ENCODE assay signal across 12 cellular contexts in genomic region chrX:154093965-154094364, GRCh38. TPM values are rescaled to one million over a fixed set of nuclear protein-coding genes. Genes with fewer than 3 reads are reported as not detected.
DNase-seq lines count a peak whose midpoint lies in the region; ATAC-seq, FAIRE-seq and TF ChIP-seq lines count a peak whose summit lies in the region.
"Had no signal": no experiment of that assay in that cellular context is flagged by ENCODE, and none has a peak within 500 bp of the region (broad histone marks: within the 10 kb centered on the region; RNA-seq: fewer than 3 reads in every experiment).

No MANE protein-coding gene starts in this region.

- H3K36me3 Mint-ChIP-seq in CD4-positive, alpha-beta memory T cell, result peaks cover 4 to 48% of the 10 kb centered on the region in 2 donors
- H3K36me3 Mint-ChIP-seq in chondrocyte (ENCODE audit: low read depth), result peaks cover 3% of the 10 kb centered on the region
- peaks cover 10% of the 10 kb centered on the region for H3K36me3 Mint-ChIP-seq in natural killer cell treated with Interleukin-12 subunit alpha and Interleukin-12 subunit beta and Interleukin-15 and Interleukin-18, amount 100 ng/mL, for 72 hours

- peak overlapping the region in 1 of 2 donors; percentile 47 for H3K4me3 ChIP-seq in CD4-positive, alpha-beta memory T cell (ENCODE audit: low read length in 2 of 2)
- H3K4me3 ChIP-seq in HUES64 (ENCODE audit: low read length), result peak overlapping the region; percentile 22

- no peaks in the 10 kb centered on the region for H3K27me3 ChIP-seq in CD4-positive, alpha-beta memory T cell (ENCODE audit: insufficient read depth, low read length)
- no peaks in the 10 kb centered on the region; the same call in 1 of the 2 replicates for H3K27me3 ChIP-seq in HUES64 (ENCODE audit: insufficient read depth, low read length)

- H3K27ac ChIP-seq in CD4-positive, alpha-beta memory T cell (ENCODE audit: low read depth, low read length), result peak overlapping the region; percentile 96
- H3K27ac ChIP-seq in HUES64 (ENCODE audit: low read depth, low read length), result peak overlapping the region; percentile 42; the same call in 1 of the 2 replicates

- TF ChIP-seq POLR2A in GM12892 (IDR thresholded peaks at IDR 0.05; ENCODE audit: low read depth, low read length), result no peak

- POLR2A ChIA-PET in CD4-positive, alpha-beta memory T cell (lab: Charles Lee; ENCODE audit: partially characterized antibody), result interaction anchor here (1.2 to 2.2 kb wide), 4 partner anchors 10 to 42 kb away, joined by 3 to 10 read pairs (median 5); no protein-coding TSS in a partner anchor

- ATAC-seq in natural killer cell treated with Interleukin-12 subunit alpha and Interleukin-12 subunit beta and Interleukin-15 and Interleukin-18, amount 100 ng/mL, for 72 hours, result no peak
- no peak for ATAC-seq in HG03432 (IDR thresholded peaks at IDR 0.05; ENCODE audit: unreplicated experiment)

- H3K27me3 Mint-ChIP-seq in CD4-positive, alpha-beta memory T cell, result no peaks in the 10 kb centered on the region
- no peaks in the 10 kb centered on the region for H3K27me3 Mint-ChIP-seq in chondrocyte (ENCODE audit: low read depth)
- H3K27me3 Mint-ChIP-seq in natural killer cell treated with Interleukin-12 subunit alpha and Interleukin-12 subunit beta and Interleukin-15 and Interleukin-18, amount 100 ng/mL, for 72 hours, result peaks cover 0 to 21% of the 10 kb centered on the region in 2 donors

- peaks cover 69% of the 10 kb centered on the region for H3K4me1 ChIP-seq in CD4-positive, alpha-beta memory T cell (ENCODE audit: insufficient read depth, low read length)
- peaks cover 47% of the 10 kb centered on the region for H3K4me1 ChIP-seq in HUES64 (ENCODE audit: insufficient read depth, low read length)

- DNase-seq in CD4-positive, alpha-beta memory T cell, result no peak
- DNase-seq in chondrocyte (ENCODE audit: low spot score) (no peak), KG1 (lab: John Stamatoyannopoulos, UW) (no peak), GM12892 (ENCODE audit: insufficient read length) (no peak), HT-29 (ENCODE audit: low spot score) (no peak)
- no peak for DNase-seq in natural killer cell treated with Interleukin-12 subunit alpha and Interleukin-12 subunit beta and Interleukin-15 and Interleukin-18, amount 100 ng/mL, for 72 hours (ENCODE audit: low spot score)
- DNase-seq: aorta, Karpas-422, kidney glomerular epithelial cell, NCI-H2171 had no signal

- intact Hi-C loops in CD4-positive, alpha-beta memory T cell (cut with micrococcal nuclease), result loop anchor here (5.0 to 10.0 kb wide), 4 partner anchors 37 to 401 kb away; partner anchors contain the start of genes EMD, FLNA and SLC10A3

- H3K36me3 ChIP-seq in CD4-positive, alpha-beta memory T cell (ENCODE audit: insufficient read depth, low read length), result no peaks in the 10 kb centered on the region
- H3K36me3 ChIP-seq in HUES64 (ENCODE audit: insufficient read depth, low read length), result no peaks in the 10 kb centered on the region

- peaks cover 44 to 76% (median 51%) of the 10 kb centered on the region in 4 donors for H3K4me1 Mint-ChIP-seq in CD4-positive, alpha-beta memory T cell
- H3K4me1 Mint-ChIP-seq in chondrocyte (ENCODE audit: low read depth), result peaks cover 44% of the 10 kb centered on the region
- peaks cover 56 to 57% of the 10 kb centered on the region in 2 donors for H3K4me1 Mint-ChIP-seq in natural killer cell treated with Interleukin-12 subunit alpha and Interleukin-12 subunit beta and Interleukin-15 and Interleukin-18, amount 100 ng/mL, for 72 hours (ENCODE audit: low read depth in 2 of 2)

- no peak overlapping the region for H3K9ac ChIP-seq in HUES64 (ENCODE audit: low read depth, low read length)

- 30% methylated on average over 2 of the region's 5 CpGs for WGBS in HUES64

- peak overlapping the region; percentile 28 to 97 (median 88) for H3K27ac Mint-ChIP-seq in CD4-positive, alpha-beta memory T cell
- H3K27ac Mint-ChIP-seq in chondrocyte (ENCODE audit: unreplicated experiment), result peak overlapping the region; percentile 38
- H3K27ac Mint-ChIP-seq in natural killer cell treated with Interleukin-12 subunit alpha and Interleukin-12 subunit beta and Interleukin-15 and Interleukin-18, amount 100 ng/mL, for 72 hours, result peak overlapping the region; percentile 85 to 88

- H3K4me3 Mint-ChIP-seq in CD4-positive, alpha-beta memory T cell, result peak overlapping the region; percentile 89 to 97 (median 96)
- no peak overlapping the region for H3K4me3 Mint-ChIP-seq in chondrocyte (ENCODE audit: unreplicated experiment)
- H3K4me3 Mint-ChIP-seq in natural killer cell treated with Interleukin-12 subunit alpha and Interleukin-12 subunit beta and Interleukin-15 and Interleukin-18, amount 100 ng/mL, for 72 hours, result peak overlapping the region; percentile 95

- FAIRE-seq in GM12892 (lab: Jason Lieb, UNC), result no peak

- no peaks in the 10 kb centered on the region for H3K9me3 ChIP-seq in CD4-positive, alpha-beta memory T cell (ENCODE audit: control insufficient read depth in 1 of 2, low read length in 2 of 2)
- H3K9me3 ChIP-seq in HUES64 (ENCODE audit: insufficient read depth, low read depth, low read length), result no peaks in the 10 kb centered on the region

- H3K9me3 Mint-ChIP-seq in CD4-positive, alpha-beta memory T cell, result no peaks in the 10 kb centered on the region
- no peaks in the 10 kb centered on the region for H3K9me3 Mint-ChIP-seq in chondrocyte (ENCODE audit: low read depth)
- no peaks in the 10 kb centered on the region for H3K9me3 Mint-ChIP-seq in natural killer cell treated with Interleukin-12 subunit alpha and Interleukin-12 subunit beta and Interleukin-15 and Interleukin-18, amount 100 ng/mL, for 72 hours

- no peak for TF ChIP-seq CTCF in chondrocyte (IDR thresholded peaks at IDR 0.05)

- CTCF ChIA-PET in CD4-positive, alpha-beta memory T cell (lab: Charles Lee; ENCODE audit: partially characterized antibody), result interaction anchor here (0.8 to 1.6 kb wide), 5 partner anchors 10 to 280 kb away, joined by 3 to 5 read pairs (median 4); no protein-coding TSS in a partner anchor

RNA-seq across cellular contexts. Expression of gene MECP2, which starts 3.6 kb away (rescaled TPM):
- total RNA-seq in CD4-positive, alpha-beta memory T cell, result 100 to 1,000 TPM; 103 to 108 TPM
- polyA plus RNA-seq in CD4-positive, alpha-beta memory T cell, result 10 to 100 TPM in 1 of 2 donors, 1 to 10 TPM in 1; 9.5 to 26.5 TPM
- 16.5 TPM for polyA plus RNA-seq in HUES64 (2013, experiment 1 of 2)
- 17.9 TPM for polyA plus RNA-seq in HUES64 (2013, experiment 2 of 2)
- 32.3 to 35.5 TPM (median 34.2 TPM) in 3 replicates for total RNA-seq in chondrocyte
- 100 to 1,000 TPM in 1 of 2 donors, 10 to 100 TPM in 1; 65.5 to 103 TPM for total RNA-seq in natural killer cell treated with Interleukin-12 subunit alpha and Interleukin-12 subunit beta and Interleukin-15 and Interleukin-18, amount 100 ng/mL, for 72 hours
- polyA plus RNA-seq in GM12892 (2012; ENCODE audit: missing spikeins), result 17.3 TPM
- 41.6 and 52.9 TPM in 2 replicates for total RNA-seq in HT-29 (2014; rRNA removed; shearing (Covaris generic))

RNA-seq across cellular contexts. Expression of gene OPN1LW, which starts 50.1 kb away (rescaled TPM):
- total RNA-seq in CD4-positive, alpha-beta memory T cell, result not detected
- polyA plus RNA-seq in CD4-positive, alpha-beta memory T cell, result not detected
- polyA plus RNA-seq in HUES64 (2013, experiment 1 of 2), result not detected
- not detected for polyA plus RNA-seq in HUES64 (2013, experiment 2 of 2)
- total RNA-seq in chondrocyte, result not detected in 3 replicates
- not detected for total RNA-seq in natural killer cell treated with Interleukin-12 subunit alpha and Interleukin-12 subunit beta and Interleukin-15 and Interleukin-18, amount 100 ng/mL, for 72 hours
- polyA plus RNA-seq in GM12892 (2012; ENCODE audit: missing spikeins), result not detected
- total RNA-seq in HT-29 (2014; rRNA removed; shearing (Covaris generic)), result not detected in 2 replicates
- total RNA-seq: aorta had no signal
- polyA plus RNA-seq: aorta had no signal

Comparison
In these comparisons a context has a peak if more than half of its experiments do, and no peak if none do; other contexts are left out.
1. H3K27ac Mint-ChIP-seq: peak in every context shown above with its lines; median percentile 88 in CD4-positive, alpha-beta memory T cell; 86 in natural killer cell treated with Interleukin-12 subunit alpha and Interleukin-12 subunit beta and Interleukin-15 and Interleukin-18, amount 100 ng/mL, for 72 hours; 38 in chondrocyte.